ENCODE assay signal across 8 cellular contexts in the genomic region with DNA sequence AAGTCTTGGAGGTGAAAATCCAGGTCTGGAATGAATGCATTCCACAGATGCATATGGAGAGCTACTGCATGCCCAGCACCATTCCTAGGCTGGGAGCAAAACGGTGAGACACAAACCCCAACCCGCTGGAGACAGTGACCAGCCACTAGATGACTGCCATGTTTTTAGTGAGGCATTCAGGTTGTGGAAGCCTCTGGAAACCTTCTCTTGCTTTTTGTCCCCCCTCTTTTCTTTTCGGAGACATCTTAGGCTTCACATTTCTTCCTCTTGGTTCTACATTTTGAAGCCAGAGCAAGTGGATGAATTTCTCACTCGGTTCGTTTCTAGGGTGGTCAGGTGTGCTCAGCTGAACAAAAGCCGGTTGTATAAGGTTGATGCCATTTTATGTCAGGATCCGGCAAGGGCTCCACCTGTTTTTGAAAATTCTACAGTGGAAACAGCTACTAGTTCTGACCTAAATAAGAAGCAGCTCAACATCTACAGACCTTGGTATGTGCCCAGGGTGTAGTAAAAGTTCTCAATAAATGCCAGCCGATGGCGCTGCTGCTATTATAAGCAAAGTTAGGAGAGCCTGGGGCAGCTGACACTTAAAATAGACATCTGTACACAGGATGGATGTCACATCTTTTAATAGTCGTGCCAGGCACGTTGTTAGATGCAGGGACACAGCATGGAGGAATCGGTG. TPM values are rescaled to one million over a fixed set of nuclear protein-coding genes. Genes with fewer than 3 reads are reported as not detected.
DNase-seq lines count a peak whose midpoint lies in the region; ATAC-seq and TF ChIP-seq lines count a peak whose summit lies in the region.

No MANE protein-coding gene starts in this region.

- peak overlapping the region; percentile 94 for H3K27ac Mint-ChIP-seq in CD8-positive, alpha-beta T cell
- peak overlapping the region; percentile 91 for H3K27ac Mint-ChIP-seq in HFFc6
- peak overlapping the region; percentile 100 for H3K27ac Mint-ChIP-seq in central memory CD8-positive, alpha-beta T cell (ENCODE audit: low read depth)

- CTCF ChIA-PET in CD8-positive, alpha-beta T cell (lab: Charles Lee), result interaction anchor here (1.3 to 4.8 kb wide), 4 partner anchors 13 to 352 kb away, joined by 3 to 47 read pairs (median 8); partner anchors contain the start of gene MOK

- no peaks in the 10 kb centered on the region for H3K27me3 ChIP-seq in CD8-positive, alpha-beta T cell (ENCODE audit: insufficient read depth, low read length)
- H3K27me3 ChIP-seq in OCI-LY1 (ENCODE audit: insufficient read depth, low read length) (no peaks in the 10 kb centered on the region), lung (ENCODE audit: control insufficient read depth, insufficient read depth) (no peaks in the 10 kb centered on the region), thyroid gland (no peaks in the 10 kb centered on the region)

- H2AFZ ChIP-seq in OCI-LY1 (ENCODE audit: low read length), result peak overlapping the region; percentile 84; the same call in 1 of the 2 replicates

- no peaks in the 10 kb centered on the region for H4K20me1 ChIP-seq in OCI-LY1 (ENCODE audit: insufficient read depth, low read length)

- peak overlapping the region; percentile 69 for H3K9ac ChIP-seq in OCI-LY1 (ENCODE audit: low read length)

- H3K4me3 ChIP-seq in CD8-positive, alpha-beta T cell (ENCODE audit: low read depth, low read length), result peak overlapping the region; percentile 57
- peak overlapping the region; percentile 70 for H3K4me3 ChIP-seq in OCI-LY1 (ENCODE audit: low read depth, low read length, poor library complexity, severe bottlenecking)
- peak overlapping the region; percentile 45 for H3K4me3 ChIP-seq in lung
- peak overlapping the region in 2 of 3 donors; percentile 15 to 37 for H3K4me3 ChIP-seq in thyroid gland (replicated peaks in 1 of 3)

- H3K4me1 Mint-ChIP-seq in CD8-positive, alpha-beta T cell (ENCODE audit: low read depth), result peaks cover 65% of the 10 kb centered on the region
- H3K4me1 Mint-ChIP-seq in HFFc6 (ENCODE audit: low read depth), result peaks cover 64% of the 10 kb centered on the region
- peaks cover 45% of the 10 kb centered on the region for H3K4me1 Mint-ChIP-seq in central memory CD8-positive, alpha-beta T cell

- no peak overlapping the region for H3K27ac ChIP-seq in CD8-positive, alpha-beta T cell (ENCODE audit: low read depth, low read length)
- peak overlapping the region; percentile 88 for H3K27ac ChIP-seq in OCI-LY1 (ENCODE audit: low read depth, low read length, poor library complexity, severe bottlenecking)
- peak overlapping the region; percentile 71 to 92 for H3K27ac ChIP-seq in lung (ENCODE audit: low read depth in 1 of 2, low read length in 1 of 2)
- peak overlapping the region; percentile 77 to 95 (median 87) for H3K27ac ChIP-seq in thyroid gland

- H3K79me2 ChIP-seq in OCI-LY1 (ENCODE audit: insufficient read depth, low read length), result no peaks in the 10 kb centered on the region

- POLR2A ChIA-PET in CD8-positive, alpha-beta T cell (lab: Charles Lee), result interaction anchor here (1.3 to 3.7 kb wide), 4 partner anchors 13 to 352 kb away, joined by 3 to 12 read pairs (median 6); partner anchors contain the start of genes CINP, MOK and TECPR2

- H3K36me3 Mint-ChIP-seq in CD8-positive, alpha-beta T cell, result peaks cover 11% of the 10 kb centered on the region
- no peaks in the 10 kb centered on the region for H3K36me3 Mint-ChIP-seq in HFFc6 (ENCODE audit: low read depth)
- peaks cover 37% of the 10 kb centered on the region for H3K36me3 Mint-ChIP-seq in central memory CD8-positive, alpha-beta T cell (ENCODE audit: insufficient read depth)

- H3K4me2 ChIP-seq in OCI-LY1 (ENCODE audit: low read length), result peak overlapping the region; percentile 82

- TF ChIP-seq POLR2A in thyroid gland (IDR thresholded peaks at IDR 0.05), result no peak

- H3K4me3 Mint-ChIP-seq in CD8-positive, alpha-beta T cell, result peak overlapping the region; percentile 93
- H3K4me3 Mint-ChIP-seq in HFFc6, result peak overlapping the region; percentile 98
- H3K4me3 Mint-ChIP-seq in central memory CD8-positive, alpha-beta T cell, result peak overlapping the region; percentile 92

- no peaks in the 10 kb centered on the region for H3K9me2 ChIP-seq in OCI-LY1 (ENCODE audit: low read depth, low read length)

- no peaks in the 10 kb centered on the region for H3K36me3 ChIP-seq in CD8-positive, alpha-beta T cell (ENCODE audit: insufficient read depth, low read length)
- H3K36me3 ChIP-seq in OCI-LY1 (ENCODE audit: insufficient read depth, low read length), result no peaks in the 10 kb centered on the region
- no peaks in the 10 kb centered on the region for H3K36me3 ChIP-seq in lung (ENCODE audit: control insufficient read depth in 2 of 2, insufficient read depth in 2 of 2, low read length in 2 of 2)
- no peaks in the 10 kb centered on the region for H3K36me3 ChIP-seq in thyroid gland

- no peaks in the 10 kb centered on the region for H3K9me3 ChIP-seq in CD8-positive, alpha-beta T cell (ENCODE audit: low read length)
- H3K9me3 ChIP-seq in OCI-LY1 (ENCODE audit: low read length) (no peaks in the 10 kb centered on the region), lung (ENCODE audit: control insufficient read depth in 2 of 2, insufficient read depth in 1 of 2, low read length in 1 of 2) (no peaks in the 10 kb centered on the region), thyroid gland (no peaks in the 10 kb centered on the region)

- no peak for TF ChIP-seq CTCF in CD8-positive, alpha-beta T cell (IDR thresholded peaks at IDR 0.05)
- TF ChIP-seq CTCF in HFFc6 (IDR thresholded peaks at IDR 0.05) (no peak), OCI-LY1 (IDR thresholded peaks at IDR 0.05; ENCODE audit: low read length) (peak; percentile 38), lung (IDR thresholded peaks at IDR 0.05; ENCODE audit: control extremely low read depth, extremely low read depth) (no peak), thyroid gland (IDR thresholded peaks at IDR 0.05) (no peak)

- no peaks in the 10 kb centered on the region for H3K27me3 Mint-ChIP-seq in CD8-positive, alpha-beta T cell (ENCODE audit: low read depth)
- H3K27me3 Mint-ChIP-seq in HFFc6 (ENCODE audit: insufficient read depth), result peaks cover 9% of the 10 kb centered on the region
- H3K27me3 Mint-ChIP-seq in central memory CD8-positive, alpha-beta T cell, result no peaks in the 10 kb centered on the region

- DNase-seq in CD8-positive, alpha-beta T cell, result peak in 1 of 7 experiments; percentile 33
- DNase-seq in HFFc6, result no peak
- no peak for DNase-seq in central memory CD8-positive, alpha-beta T cell (ENCODE audit: low spot score in 2 of 2)
- DNase-seq in lung (ENCODE audit: low spot score), result no peak
- DNase-seq in thyroid gland, result peak; percentile 19 to 37
- no peak for DNase-seq in mesenteric fat pad (ENCODE audit: low spot score)

- intact Hi-C loops in CD8-positive, alpha-beta T cell (cut with DNase I, micrococcal nuclease), result loop anchor here (2.0 to 10.0 kb wide), 6 partner anchors 13 to 1940 kb away; partner anchors contain the start of genes EIF5 (in 1 of the 2), HSP90AA1 (in 1 of the 2), MOK (in 1 of the 2) and WDR25 (in 1 of the 2)
- intact Hi-C loops in thyroid gland (cut with DNase I), result loop anchor here (10.0 kb wide), 1 partner anchor 273 kb away; no protein-coding TSS in a partner anchor

- WGBS in lung, 2 donors, result 50 to 51% methylated on average over 12 of the region's 12 CpGs
- 42 to 43% methylated on average over 11 to 12 of the region's 12 CpGs for WGBS in thyroid gland, 2 donors

- ATAC-seq in CD8-positive, alpha-beta T cell, result no peak
- ATAC-seq in central memory CD8-positive, alpha-beta T cell (replicated peaks; ENCODE audit: extremely low read depth, poor library complexity, severe bottlenecking), result no peak
- ATAC-seq in lung (ENCODE audit: insufficient read depth, low FRiP score) (no peak), GM19455 (IDR thresholded peaks at IDR 0.05; ENCODE audit: unreplicated experiment) (no peak)

- no peaks in the 10 kb centered on the region for H3K9me3 Mint-ChIP-seq in CD8-positive, alpha-beta T cell
- H3K9me3 Mint-ChIP-seq in HFFc6, result no peaks in the 10 kb centered on the region
- no peaks in the 10 kb centered on the region for H3K9me3 Mint-ChIP-seq in central memory CD8-positive, alpha-beta T cell

- H3F3A ChIP-seq in OCI-LY1 (ENCODE audit: insufficient read depth, low read length), result no peaks in the 10 kb centered on the region

- H3K4me1 ChIP-seq in CD8-positive, alpha-beta T cell (ENCODE audit: insufficient read depth, low read length), result peaks cover 42% of the 10 kb centered on the region
- H3K4me1 ChIP-seq in OCI-LY1 (ENCODE audit: insufficient read depth, low read length, severe bottlenecking) (peaks cover 57% of the 10 kb centered on the region), lung (ENCODE audit: control insufficient read depth in 2 of 2, insufficient read depth in 2 of 2, low read length in 2 of 2) (peaks cover 3 to 9% of the 10 kb centered on the region in 2 donors), thyroid gland (peaks cover 22 to 38% of the 10 kb centered on the region in 2 donors)

RNA-seq across cellular contexts. Expression of gene ZNF839, which starts 1.8 kb away (rescaled TPM):
- total RNA-seq in CD8-positive, alpha-beta T cell, result 10 to 100 TPM; 25.9 to 28.1 TPM
- 1 to 10 TPM; 6.7 to 8.3 (median 8.0) TPM for total RNA-seq in HFFc6 (2021; fragmentation: NEBNext Ultra II Directional; extraction: Animal tissue kit (Norgen Biotek cat#: 25700))
- 10 to 100 TPM; 12.5 to 14.2 TPM for total RNA-seq in lung
- polyA plus RNA-seq in lung, result 1 to 10 TPM; 6.1 to 8.1 TPM
- total RNA-seq in thyroid gland, result 10 to 100 TPM in 3 of 4 donors, 1 to 10 TPM in 1; 9.1 to 14.2 (median 12.9) TPM
- 7.4 TPM for total RNA-seq in mesenteric fat pad

RNA-seq across cellular contexts. Expression of gene MOK, which starts 12.7 kb away (rescaled TPM):
- total RNA-seq in CD8-positive, alpha-beta T cell, result 1 to 10 TPM; 2.7 to 3.6 TPM
- total RNA-seq in HFFc6 (2021; fragmentation: NEBNext Ultra II Directional; extraction: Animal tissue kit (Norgen Biotek cat#: 25700)), result 10 to 100 TPM; 11.5 to 18.7 (median 14.8) TPM
- total RNA-seq in lung (10 to 100 TPM; 35.2 to 35.4 TPM), thyroid gland (10 to 100 TPM; 38.6 to 57.7 (median 45.2) TPM), mesenteric fat pad (13.9 TPM)
- 10 to 100 TPM; 11.1 to 15.5 TPM for polyA plus RNA-seq in lung

RNA-seq across cellular contexts. Expression of gene CINP, which starts 45.0 kb away (rescaled TPM):
- total RNA-seq in CD8-positive, alpha-beta T cell, result 10 to 100 TPM; 15.9 to 19.2 TPM
- 10 to 100 TPM; 58.9 to 65.7 (median 62.4) TPM for total RNA-seq in HFFc6 (2021; fragmentation: NEBNext Ultra II Directional; extraction: Animal tissue kit (Norgen Biotek cat#: 25700))
- total RNA-seq in lung, result 10 to 100 TPM; 31.0 to 31.9 TPM
- polyA plus RNA-seq in lung, result 10 to 100 TPM; 36.8 to 71.9 TPM
- 10 to 100 TPM; 31.9 to 43.3 (median 39.7) TPM for total RNA-seq in thyroid gland
- 34.1 TPM for total RNA-seq in mesenteric fat pad

RNA-seq across cellular contexts. Expression of gene TECPR2, which starts 45.0 kb away (rescaled TPM):
- 1 to 10 TPM; 3.4 to 5.8 TPM for total RNA-seq in CD8-positive, alpha-beta T cell
- total RNA-seq in HFFc6 (2021; fragmentation: NEBNext Ultra II Directional; extraction: Animal tissue kit (Norgen Biotek cat#: 25700)), result 10 to 100 TPM; 22.0 to 29.6 (median 26.4) TPM
- 10 to 100 TPM; 24.4 to 30.3 TPM for total RNA-seq in lung
- 10 to 100 TPM in 1 of 2 donors, 1 to 10 TPM in 1; 5.6 to 14.5 TPM for polyA plus RNA-seq in lung
- total RNA-seq in thyroid gland, result 10 to 100 TPM; 11.8 to 23.8 (median 19.0) TPM
- 29.5 TPM for total RNA-seq in mesenteric fat pad

Comparison
In these comparisons a context has a peak if more than half of its experiments do, and no peak if none do; other contexts are left out.
1. DNase-seq: peak in thyroid gland (2 of 2); none in HFFc6 (single experiment), central memory CD8-positive, alpha-beta T cell (0 of 2), lung (single experiment) and mesenteric fat pad (single experiment).
2. Peak in every context shown above with its lines, with median percentiles within 50 percentile points of each other: H3K4me3 ChIP-seq, H3K27ac Mint-ChIP-seq and H3K4me3 Mint-ChIP-seq.